Comparison of ENCODE assay signal across 29 cellular contexts in the genomic region with DNA sequence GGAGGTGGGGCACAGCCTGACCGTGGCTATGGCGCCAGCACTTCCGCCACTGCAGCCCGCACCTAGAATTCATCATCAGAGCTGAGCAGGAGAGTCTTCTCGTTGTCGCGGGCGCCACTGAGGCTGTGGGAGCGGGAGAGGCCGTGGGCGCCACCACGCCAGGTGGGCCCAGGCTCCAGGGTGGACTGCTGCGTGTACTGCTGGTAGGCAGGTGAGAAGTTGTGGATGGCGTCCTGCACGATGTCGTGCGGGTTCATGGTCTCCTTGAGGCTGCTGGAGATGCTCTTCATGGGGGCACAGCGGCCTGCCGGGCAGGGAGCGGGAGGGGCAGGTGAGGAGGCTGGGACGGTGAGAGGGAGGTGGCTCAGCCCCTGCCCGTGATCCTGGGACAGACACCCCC. TPM values are rescaled to one million over a fixed set of nuclear protein-coding genes. Genes with fewer than 3 reads are reported as not detected.
DNase-seq lines count a peak whose midpoint lies in the region; ATAC-seq, FAIRE-seq and TF ChIP-seq lines count a peak whose summit lies in the region.
"Had no signal": no experiment of that assay in that cellular context is flagged by ENCODE, and none has a peak within 500 bp of the region (broad histone marks: within the 10 kb centered on the region; RNA-seq: fewer than 3 reads in every experiment).

No MANE protein-coding gene starts in this region.

- H3K79me2 ChIP-seq in K562 (ENCODE audit: control insufficient read depth, insufficient read depth, low read length), result no peaks in the 10 kb centered on the region

- BruUV-seq in K562 (replicated peaks; lab: Mats Ljungman, UMichigan), result no TSS peak

- H3K27me3 ChIP-seq in K562 (ENCODE audit: control insufficient read depth in 2 of 2, insufficient read depth in 2 of 2, low read length in 2 of 2) (no peaks in the 10 kb centered on the region), upper lobe of left lung (no peaks in the 10 kb centered on the region)
- H3K27me3 ChIP-seq: pancreas, suprapubic skin had no signal

- ATAC-seq in K562 (no peak), upper lobe of left lung (ENCODE audit: low FRiP score in 2 of 2) (no peak), GM19467 (IDR thresholded peaks at IDR 0.05; ENCODE audit: unreplicated experiment) (no peak), HG02852 (IDR thresholded peaks at IDR 0.05; ENCODE audit: unreplicated experiment) (no peak)
- ATAC-seq: mucosa of descending colon, pancreas had no signal

- no peaks in the 10 kb centered on the region for H3K27me3 Mint-ChIP-seq in neural crest cell (ENCODE audit: low read depth)
- H3K27me3 Mint-ChIP-seq: activated CD4-positive, alpha-beta T cell treated with anti-CD3 and anti-CD28 coated beads, Interleukin-2, amount 10 ng/mL, durations not matched to agents 24 days and 14 days had no signal

- H3K4me3 Mint-ChIP-seq in neural crest cell, result no peak overlapping the region
- H3K4me3 Mint-ChIP-seq: activated CD4-positive, alpha-beta T cell treated with anti-CD3 and anti-CD28 coated beads, Interleukin-2, amount 10 ng/mL, durations not matched to agents 24 days and 14 days; HFFc6; nephron had no signal

- H3K4me1 Mint-ChIP-seq in neural crest cell, result peaks cover 17% of the 10 kb centered on the region

- WGBS in K562 (ENCODE audit: insufficient coverage, low coverage, missing lambda C conversion rate), result 94% methylated on average over 7 of the region's 22 CpGs
- WGBS in upper lobe of left lung, 2 donors, result 97 to 98% methylated on average over 13 to 22 of the region's 22 CpGs

- POLR2A ChIA-PET in HEK293 (lab: Yijun Ruan, JAX) (interaction anchor here (1.2 kb wide), 1 partner anchor 20 kb away, joined by 3 read pairs; a partner anchor contains a TSS), K562 (lab: Yijun Ruan, JAX) (interaction anchor here (1.1 kb wide), 1 partner anchor 10 kb away, joined by 3 read pairs; no protein-coding TSS in a partner anchor)

- in situ Hi-C loops in K562 (cut with MboI), result no loop called here

- H3K4me3 ChIP-seq in HEK293 (ENCODE audit: low read depth, low read length) (no peak overlapping the region), K562 (no peak overlapping the region), upper lobe of left lung (no peak overlapping the region), coronary artery (no peak overlapping the region)
- H3K4me3 ChIP-seq: mucosa of descending colon, pancreas, skin epidermis, suprapubic skin had no signal

- no peak for TF ChIP-seq POLR2A in K562 (conservative IDR thresholded peaks at IDR 0.05)
- no peak for TF ChIP-seq POLR2A in upper lobe of left lung (IDR thresholded peaks at IDR 0.05)

- H3K36me3 ChIP-seq in HEK293 (ENCODE audit: control insufficient read depth in 2 of 2, insufficient read depth in 1 of 2, low read length in 2 of 2), result peaks cover 0 to 56% of the 10 kb centered on the region in 2 experiments; a peak in 2 of 3 replicates
- H3K36me3 ChIP-seq in K562 (ENCODE audit: control insufficient read depth, insufficient read depth, low read length), result peaks cover 3% of the 10 kb centered on the region; the same call in 2 of the 3 replicates
- H3K36me3 ChIP-seq in upper lobe of left lung, result peaks cover 6 to 59% (median 42%) of the 10 kb centered on the region in 4 donors

- H3K9ac ChIP-seq in K562 (ENCODE audit: insufficient read depth in 1 of 2, low read depth in 2 of 2, low read length in 2 of 2), result no peak overlapping the region

- no peaks in the 10 kb centered on the region for H3K4me1 ChIP-seq in HEK293 (ENCODE audit: control insufficient read depth, insufficient read depth, low read length)
- peaks cover 0 to 19% of the 10 kb centered on the region in 2 experiments; a peak in 1 of 5 replicates for H3K4me1 ChIP-seq in K562 (replicated peaks in 1 of 2; ENCODE audit: control insufficient read depth in 2 of 2, insufficient read depth in 2 of 2, low read length in 2 of 2)
- H3K4me1 ChIP-seq in upper lobe of left lung, result peaks cover 32 to 51% (median 50%) of the 10 kb centered on the region in 4 donors

- H3K9me3 ChIP-seq in HEK293 (ENCODE audit: control insufficient read depth, insufficient read depth, low read depth, low read length), result no peaks in the 10 kb centered on the region
- H3K9me3 ChIP-seq in K562 (replicated peaks; ENCODE audit: control insufficient read depth, insufficient read depth, low read depth, low read length), result no peaks in the 10 kb centered on the region
- no peaks in the 10 kb centered on the region for H3K9me3 ChIP-seq in upper lobe of left lung
- H3K9me3 ChIP-seq: mucosa of descending colon, pancreas, suprapubic skin had no signal

- TF ChIP-seq EP300 in K562 (IDR thresholded peaks at IDR 0.05; ENCODE audit: low read length), result no peak
- TF ChIP-seq EP300 in upper lobe of left lung (IDR thresholded peaks at IDR 0.05), result no peak

- H3K27ac Mint-ChIP-seq in neural crest cell (ENCODE audit: unreplicated experiment), result peak overlapping the region; percentile 35
- H3K27ac Mint-ChIP-seq: activated CD4-positive, alpha-beta T cell treated with anti-CD3 and anti-CD28 coated beads, Interleukin-2, amount 10 ng/mL, durations not matched to agents 24 days and 14 days; nephron had no signal

- TF ChIP-seq CTCF in HEK293 (tag by site-specific recombination; IDR thresholded peaks at IDR 0.05) (no peak), K562 (IDR thresholded peaks at IDR 0.05 in 2 of 3, conservative IDR thresholded peaks at IDR 0.05 in 1 of 3; ENCODE audit: insufficient read depth in 2 of 3, low read depth in 1 of 3, low read length in 3 of 3) (no peak), neural crest cell (conservative IDR thresholded peaks at IDR 0.05) (no peak), upper lobe of left lung (IDR thresholded peaks at IDR 0.05) (no peak), coronary artery (IDR thresholded peaks at IDR 0.05) (no peak)

- no peaks in the 10 kb centered on the region for H3K9me1 ChIP-seq in K562 (ENCODE audit: control insufficient read depth, insufficient read depth, low read length)

- DNase-seq in K562 (ENCODE audit: extremely low read depth in 1 of 4, low spot score in 3 of 4) (no peak), neural crest cell (ENCODE audit: low read depth, low spot score) (no peak), upper lobe of left lung (no peak), coronary artery (ENCODE audit: low spot score) (no peak)
- DNase-seq: activated CD4-positive, alpha-beta T cell treated with anti-CD3 and anti-CD28 coated beads, Interleukin-2, amount 10 ng/mL, durations not matched to agents 24 days and 14 days; activated gamma-delta T cell; activated T-cell treated with anti-CD3 and anti-CD28 coated beads, Interleukin-2, amount 50 U/mL, for 1 hour; central memory CD4-positive, alpha-beta T cell; foreskin melanocyte; HFFc6; kidney; mucosa of descending colon; NCI-H1092; NCI-H1694 treated with DMSO at 0.1 percent for 48 hours; NCI-H446; NCI-H748 treated with DMSO at 0.1 percent for 48 hours; pancreas; stimulated activated naive CD4-positive, alpha-beta T cell; SW 1271; T-helper 9 cell had no signal

- no peaks in the 10 kb centered on the region for H4K20me1 ChIP-seq in K562 (replicated peaks; ENCODE audit: control insufficient read depth, insufficient read depth, low read length)

- no peak for FAIRE-seq in K562 (lab: Jason Lieb, UNC)
- FAIRE-seq: GM12891, HTR-8/SVneo, kidney, pancreas, RCC 7860 had no signal

- no peak overlapping the region for H3K4me2 ChIP-seq in K562 (ENCODE audit: insufficient read depth, low read length)

- intact Hi-C loops in K562 (cut with micrococcal nuclease), result no loop called here

- no peak for TF ChIP-seq RAD21 in K562 (CRISPR knock-in tag; conservative IDR thresholded peaks at IDR 0.05 in 1 of 2, IDR thresholded peaks at IDR 0.05 in 1 of 2)

- CTCF ChIA-PET in HEK293 (lab: Yijun Ruan, JAX), result interaction anchor here (0.5 kb wide), 1 partner anchor 11 kb away, joined by 3 read pairs; no protein-coding TSS in a partner anchor
- CTCF ChIA-PET in K562 (lab: Yijun Ruan, JAX; ENCODE audit: low intra/inter-chr PET ratio), result no interaction called here

- H3K9me3 Mint-ChIP-seq in neural crest cell, result no peaks in the 10 kb centered on the region
- H3K9me3 Mint-ChIP-seq: activated CD4-positive, alpha-beta T cell treated with anti-CD3 and anti-CD28 coated beads, Interleukin-2, amount 10 ng/mL, durations not matched to agents 24 days and 14 days; HFFc6; nephron had no signal

- no peak overlapping the region for H2AFZ ChIP-seq in K562 (ENCODE audit: low read depth, low read length)

- H3K27ac ChIP-seq in HEK293 (ENCODE audit: extremely low read depth, low read depth, low read length), result no peak overlapping the region
- H3K27ac ChIP-seq in K562 (ENCODE audit: extremely low read depth, low read depth, low read length), result no peak overlapping the region
- peak overlapping the region in 3 of 4 donors; percentile 70 to 92 (median 91) for H3K27ac ChIP-seq in upper lobe of left lung
- H3K27ac ChIP-seq in coronary artery, result peak overlapping the region in 1 of 2 donors; percentile 93
- H3K27ac ChIP-seq: pancreas, suprapubic skin had no signal

- peaks cover 6% of the 10 kb centered on the region for H3K36me3 Mint-ChIP-seq in neural crest cell (ENCODE audit: low read depth)

RNA-seq across cellular contexts. Expression of a gene that starts 19.6 kb away (rescaled TPM):
- 4.2 and 9.2 TPM in 2 replicates for total RNA-seq in K562 (2011; cell fraction: chromatin; rRNA removed; ENCODE audit: low replicate concordance)
- 5.4 and 6.7 TPM in 2 replicates for total RNA-seq in K562 (2011; cell fraction: nucleolus; rRNA removed)
- 6.3 and 7.8 TPM in 2 replicates for total RNA-seq in K562 (2011; cell fraction: nucleoplasm; rRNA removed)
- total RNA-seq in K562 (2014; rRNA removed), result 8.0 and 8.9 TPM in 2 replicates
- 4.5 and 5.2 TPM in 2 replicates for total RNA-seq in K562 (2014; rRNA removed; fragmentation: Illumina TruSeq; extraction: Trizol)
- total RNA-seq in K562 (2015; rRNA removed; fragmentation: Illumina TruSeq; extraction: Trizol), result 1.9 and 2.1 TPM in 2 replicates
- total RNA-seq in K562 (2021), result 5.9 and 7.9 TPM in 2 replicates
- 3.3 and 5.4 TPM in 2 replicates for polyA plus RNA-seq in K562 (2011; rRNA removed)
- polyA plus RNA-seq in K562 (2011; cell fraction: cytosol; rRNA removed), result 3.1 and 11.0 TPM in 2 replicates
- polyA plus RNA-seq in K562 (2011; cell fraction: nucleus; rRNA removed), result 1.8 and 4.2 TPM in 2 replicates
- 5.4 and 9.4 TPM in 2 replicates for polyA plus RNA-seq in K562 (2012)
- polyA plus RNA-seq in K562 (2014; fragmentation: Illumina TruSeq; extraction: Trizol), result 5.8 and 6.1 TPM in 2 replicates
- polyA plus RNA-seq in K562 (2014; fragmentation: Nextera tagmentation; extraction: Ambion mirVana), result under 1 TPM; 0.51 to 0.60 TPM
- 6.9 and 7.0 TPM in 2 replicates for polyA plus RNA-seq in K562 (2014; rRNA removed)
- 1.8 and 2.8 TPM in 2 replicates for polyA minus RNA-seq in K562 (2011; rRNA and poly(A)+ RNA removed)
- 2.8 and 3.2 TPM in 2 replicates for polyA minus RNA-seq in K562 (2011; cell fraction: cytosol; rRNA and poly(A)+ RNA removed)
- polyA minus RNA-seq in K562 (2011; cell fraction: nucleus; rRNA and poly(A)+ RNA removed), result 2.3 and 2.6 TPM in 2 replicates
- 3.9 and 5.4 TPM in 2 replicates for total RNA-seq in neural crest cell
- 10 to 100 TPM; 25.1 to 75.7 (median 44.5) TPM for total RNA-seq in upper lobe of left lung

RNA-seq across cellular contexts. Expression of a gene that starts 39.8 kb away (rescaled TPM):
- total RNA-seq in K562 (2011; cell fraction: chromatin; rRNA removed; ENCODE audit: low replicate concordance), result 64.9 and 174 TPM in 2 replicates
- total RNA-seq in K562 (2011; cell fraction: nucleolus; rRNA removed), result 86.7 and 90.4 TPM in 2 replicates
- 47.3 and 58.2 TPM in 2 replicates for total RNA-seq in K562 (2011; cell fraction: nucleoplasm; rRNA removed)
- 9.1 and 9.7 TPM in 2 replicates for total RNA-seq in K562 (2014; rRNA removed)
- total RNA-seq in K562 (2014; rRNA removed; fragmentation: Illumina TruSeq; extraction: Trizol), result 2.8 and 3.2 TPM in 2 replicates
- 2.1 TPM in 2 replicates for total RNA-seq in K562 (2015; rRNA removed; fragmentation: Illumina TruSeq; extraction: Trizol)
- total RNA-seq in K562 (2021), result 10.8 and 10.9 TPM in 2 replicates
- polyA plus RNA-seq in K562 (2011; rRNA removed), result 10.9 and 18.1 TPM in 2 replicates
- polyA plus RNA-seq in K562 (2011; cell fraction: cytosol; rRNA removed), result 8.3 and 14.3 TPM in 2 replicates
- 109 and 177 TPM in 2 replicates for polyA plus RNA-seq in K562 (2011; cell fraction: nucleus; rRNA removed)
- 14.3 and 16.8 TPM in 2 replicates for polyA plus RNA-seq in K562 (2012)
- polyA plus RNA-seq in K562 (2014; fragmentation: Illumina TruSeq; extraction: Trizol), result 7.9 and 9.7 TPM in 2 replicates
- polyA plus RNA-seq in K562 (2014; fragmentation: Nextera tagmentation; extraction: Ambion mirVana), result under 1 TPM; 0.11 to 0.13 TPM
- polyA plus RNA-seq in K562 (2014; rRNA removed), result 8.8 and 12.2 TPM in 2 replicates
- 27.5 and 34.5 TPM in 2 replicates for polyA minus RNA-seq in K562 (2011; rRNA and poly(A)+ RNA removed)
- 13.3 and 26.9 TPM in 2 replicates for polyA minus RNA-seq in K562 (2011; cell fraction: cytosol; rRNA and poly(A)+ RNA removed)
- polyA minus RNA-seq in K562 (2011; cell fraction: nucleus; rRNA and poly(A)+ RNA removed), result 90.7 and 117 TPM in 2 replicates
- total RNA-seq in neural crest cell, result 11.0 and 14.6 TPM in 2 replicates
- 100 to 1,000 TPM in 1 of 6 donors, 10 to 100 TPM in 5; 21.1 to 295 (median 47.5) TPM for total RNA-seq in upper lobe of left lung

RNA-seq across cellular contexts. Expression of a gene that starts 51.4 kb away (rescaled TPM):
- total RNA-seq in K562 (2011; cell fraction: chromatin; rRNA removed; ENCODE audit: low replicate concordance), result 16.3 and 42.3 TPM in 2 replicates
- total RNA-seq in K562 (2011; cell fraction: nucleolus; rRNA removed), result 20.4 and 25.5 TPM in 2 replicates
- total RNA-seq in K562 (2011; cell fraction: nucleoplasm; rRNA removed), result 21.6 and 32.1 TPM in 2 replicates
- total RNA-seq in K562 (2014; rRNA removed) (8.4 and 9.6 TPM in 2 replicates), K562 (2014; rRNA removed; fragmentation: Illumina TruSeq; extraction: Trizol) (4.0 and 5.5 TPM in 2 replicates), K562 (2015; rRNA removed; fragmentation: Illumina TruSeq; extraction: Trizol) (6.2 and 6.7 TPM in 2 replicates), K562 (2021) (22.7 and 25.1 TPM in 2 replicates), neural crest cell (58.3 and 60.3 TPM in 2 replicates), upper lobe of left lung (100 to 1,000 TPM in 1 of 6 donors, 10 to 100 TPM in 5; 47.5 to 141 (median 72.1) TPM)
- polyA plus RNA-seq in K562 (2011; rRNA removed) (4.9 and 12.2 TPM in 2 replicates), K562 (2014; fragmentation: Illumina TruSeq; extraction: Trizol) (14.2 and 16.4 TPM in 2 replicates), K562 (2014; fragmentation: Nextera tagmentation; extraction: Ambion mirVana) (under 1 TPM; 0.31 to 0.38 TPM), K562 (2014; rRNA removed) (10.1 and 14.1 TPM in 2 replicates)
- 8.3 and 11.2 TPM in 2 replicates for polyA plus RNA-seq in K562 (2011; cell fraction: cytosol; rRNA removed)
- 16.1 and 21.6 TPM in 2 replicates for polyA plus RNA-seq in K562 (2011; cell fraction: nucleus; rRNA removed)
- 14.8 and 20.5 TPM in 2 replicates for polyA plus RNA-seq in K562 (2012)
- 6.7 and 7.8 TPM in 2 replicates for polyA minus RNA-seq in K562 (2011; rRNA and poly(A)+ RNA removed)
- 12.2 and 15.7 TPM in 2 replicates for polyA minus RNA-seq in K562 (2011; cell fraction: cytosol; rRNA and poly(A)+ RNA removed)
- polyA minus RNA-seq in K562 (2011; cell fraction: nucleus; rRNA and poly(A)+ RNA removed), result 5.1 and 5.8 TPM in 2 replicates

Comparison
In these comparisons a context has a peak if more than half of its experiments do, and no peak if none do; other contexts are left out.
1. H3K27ac ChIP-seq: peak in upper lobe of left lung (3 of 4); none in HEK293 (single experiment) and K562 (single experiment).